Comparison of ENCODE assay signal across 1 cellular context in the genomic region with DNA sequence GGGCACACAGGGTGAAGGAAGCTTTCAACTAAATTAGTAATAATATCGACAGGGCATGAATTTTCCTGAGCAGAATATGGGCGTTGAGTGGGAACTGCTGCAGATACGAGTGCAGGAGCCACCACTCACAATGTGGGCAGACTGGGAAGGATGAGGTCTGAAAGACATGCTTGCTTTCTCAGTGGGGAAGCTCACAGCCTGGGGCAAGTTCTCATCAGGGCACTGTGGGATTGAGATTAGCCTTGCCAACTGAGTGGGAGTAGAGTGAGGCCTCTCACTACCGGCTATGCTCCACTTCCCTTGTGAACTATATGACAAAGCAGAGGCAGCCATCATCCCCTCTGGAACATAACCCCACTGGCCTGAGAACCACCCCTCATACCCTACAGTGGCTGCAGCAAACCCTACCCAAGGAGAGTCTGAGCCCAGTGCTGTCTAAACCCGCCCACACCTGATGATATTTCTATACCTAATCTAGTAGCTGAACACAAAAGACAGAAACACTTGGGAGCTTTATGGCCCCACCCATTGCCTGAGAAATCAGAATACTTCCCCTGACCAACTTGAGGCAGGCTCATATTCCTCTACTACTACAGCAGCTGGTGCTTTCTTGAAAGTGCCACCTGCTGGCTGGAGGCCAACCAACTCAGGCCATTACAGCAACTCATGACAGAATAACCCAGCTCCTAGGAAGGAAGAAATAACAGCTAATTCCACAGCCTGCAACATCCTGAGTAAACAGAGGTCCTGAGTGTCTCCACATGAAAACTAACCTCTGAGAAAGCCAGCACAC.
TF ChIP-seq lines count a peak whose summit lies in the region.

No MANE protein-coding gene starts in this region.

TF ChIP-seq in GM23338, 12 proteins besides CTCF, POLR2A, EP300 and RAD21 (continued from another document):
- TF ChIP-seq, protein P1, sequence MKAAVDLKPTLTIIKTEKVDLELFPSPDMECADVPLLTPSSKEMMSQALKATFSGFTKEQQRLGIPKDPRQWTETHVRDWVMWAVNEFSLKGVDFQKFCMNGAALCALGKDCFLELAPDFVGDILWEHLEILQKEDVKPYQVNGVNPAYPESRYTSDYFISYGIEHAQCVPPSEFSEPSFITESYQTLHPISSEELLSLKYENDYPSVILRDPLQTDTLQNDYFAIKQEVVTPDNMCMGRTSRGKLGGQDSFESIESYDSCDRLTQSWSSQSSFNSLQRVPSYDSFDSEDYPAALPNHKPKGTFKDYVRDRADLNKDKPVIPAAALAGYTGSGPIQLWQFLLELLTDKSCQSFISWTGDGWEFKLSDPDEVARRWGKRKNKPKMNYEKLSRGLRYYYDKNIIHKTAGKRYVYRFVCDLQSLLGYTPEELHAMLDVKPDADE (IDR thresholded peaks at IDR 0.05), result no peak
- TF ChIP-seq POLR2AphosphoS5 (IDR thresholded peaks at IDR 0.05; ENCODE audit: low read depth), result no peak
- TF ChIP-seq, protein P2, sequence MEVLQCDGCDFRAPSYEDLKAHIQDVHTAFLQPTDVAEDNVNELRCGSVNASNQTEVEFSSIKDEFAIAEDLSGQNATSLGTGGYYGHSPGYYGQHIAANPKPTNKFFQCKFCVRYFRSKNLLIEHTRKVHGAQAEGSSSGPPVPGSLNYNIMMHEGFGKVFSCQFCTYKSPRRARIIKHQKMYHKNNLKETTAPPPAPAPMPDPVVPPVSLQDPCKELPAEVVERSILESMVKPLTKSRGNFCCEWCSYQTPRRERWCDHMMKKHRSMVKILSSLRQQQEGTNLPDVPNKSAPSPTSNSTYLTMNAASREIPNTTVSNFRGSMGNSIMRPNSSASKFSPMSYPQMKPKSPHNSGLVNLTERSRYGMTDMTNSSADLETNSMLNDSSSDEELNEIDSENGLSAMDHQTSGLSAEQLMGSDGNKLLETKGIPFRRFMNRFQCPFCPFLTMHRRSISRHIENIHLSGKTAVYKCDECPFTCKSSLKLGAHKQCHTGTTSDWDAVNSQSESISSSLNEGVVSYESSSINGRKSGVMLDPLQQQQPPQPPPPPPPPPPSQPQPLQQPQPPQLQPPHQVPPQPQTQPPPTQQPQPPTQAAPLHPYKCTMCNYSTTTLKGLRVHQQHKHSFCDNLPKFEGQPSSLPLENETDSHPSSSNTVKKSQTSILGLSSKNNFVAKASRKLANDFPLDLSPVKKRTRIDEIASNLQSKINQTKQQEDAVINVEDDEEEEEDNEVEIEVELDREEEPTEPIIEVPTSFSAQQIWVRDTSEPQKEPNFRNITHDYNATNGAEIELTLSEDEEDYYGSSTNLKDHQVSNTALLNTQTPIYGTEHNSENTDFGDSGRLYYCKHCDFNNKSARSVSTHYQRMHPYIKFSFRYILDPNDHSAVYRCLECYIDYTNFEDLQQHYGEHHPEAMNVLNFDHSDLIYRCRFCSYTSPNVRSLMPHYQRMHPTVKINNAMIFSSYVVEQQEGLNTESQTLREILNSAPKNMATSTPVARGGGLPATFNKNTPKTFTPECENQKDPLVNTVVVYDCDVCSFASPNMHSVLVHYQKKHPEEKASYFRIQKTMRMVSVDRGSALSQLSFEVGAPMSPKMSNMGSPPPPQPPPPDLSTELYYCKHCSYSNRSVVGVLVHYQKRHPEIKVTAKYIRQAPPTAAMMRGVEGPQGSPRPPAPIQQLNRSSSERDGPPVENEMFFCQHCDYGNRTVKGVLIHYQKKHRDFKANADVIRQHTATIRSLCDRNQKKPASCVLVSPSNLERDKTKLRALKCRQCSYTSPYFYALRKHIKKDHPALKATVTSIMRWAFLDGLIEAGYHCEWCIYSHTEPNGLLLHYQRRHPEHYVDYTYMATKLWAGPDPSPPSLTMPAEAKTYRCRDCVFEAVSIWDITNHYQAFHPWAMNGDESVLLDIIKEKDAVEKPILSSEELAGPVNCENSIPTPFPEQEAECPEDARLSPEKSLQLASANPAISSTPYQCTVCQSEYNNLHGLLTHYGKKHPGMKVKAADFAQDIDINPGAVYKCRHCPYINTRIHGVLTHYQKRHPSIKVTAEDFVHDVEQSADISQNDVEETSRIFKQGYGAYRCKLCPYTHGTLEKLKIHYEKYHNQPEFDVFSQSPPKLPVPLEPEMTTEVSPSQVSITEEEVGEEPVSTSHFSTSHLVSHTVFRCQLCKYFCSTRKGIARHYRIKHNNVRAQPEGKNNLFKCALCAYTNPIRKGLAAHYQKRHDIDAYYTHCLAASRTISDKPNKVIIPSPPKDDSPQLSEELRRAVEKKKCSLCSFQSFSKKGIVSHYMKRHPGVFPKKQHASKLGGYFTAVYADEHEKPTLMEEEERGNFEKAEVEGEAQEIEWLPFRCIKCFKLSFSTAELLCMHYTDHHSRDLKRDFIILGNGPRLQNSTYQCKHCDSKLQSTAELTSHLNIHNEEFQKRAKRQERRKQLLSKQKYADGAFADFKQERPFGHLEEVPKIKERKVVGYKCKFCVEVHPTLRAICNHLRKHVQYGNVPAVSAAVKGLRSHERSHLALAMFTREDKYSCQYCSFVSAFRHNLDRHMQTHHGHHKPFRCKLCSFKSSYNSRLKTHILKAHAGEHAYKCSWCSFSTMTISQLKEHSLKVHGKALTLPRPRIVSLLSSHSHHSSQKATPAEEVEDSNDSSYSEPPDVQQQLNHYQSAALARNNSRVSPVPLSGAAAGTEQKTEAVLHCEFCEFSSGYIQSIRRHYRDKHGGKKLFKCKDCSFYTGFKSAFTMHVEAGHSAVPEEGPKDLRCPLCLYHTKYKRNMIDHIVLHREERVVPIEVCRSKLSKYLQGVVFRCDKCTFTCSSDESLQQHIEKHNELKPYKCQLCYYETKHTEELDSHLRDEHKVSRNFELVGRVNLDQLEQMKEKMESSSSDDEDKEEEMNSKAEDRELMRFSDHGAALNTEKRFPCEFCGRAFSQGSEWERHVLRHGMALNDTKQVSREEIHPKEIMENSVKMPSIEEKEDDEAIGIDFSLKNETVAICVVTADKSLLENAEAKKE (CRISPR knock-in tag; IDR thresholded peaks at IDR 0.05), result no peak
- no peak for TF ChIP-seq EZH2phosphoT487 (IDR thresholded peaks at IDR 0.05; ENCODE audit: unreplicated experiment)
